ENCODE assay signal across 15 cellular contexts in the genomic region with DNA sequence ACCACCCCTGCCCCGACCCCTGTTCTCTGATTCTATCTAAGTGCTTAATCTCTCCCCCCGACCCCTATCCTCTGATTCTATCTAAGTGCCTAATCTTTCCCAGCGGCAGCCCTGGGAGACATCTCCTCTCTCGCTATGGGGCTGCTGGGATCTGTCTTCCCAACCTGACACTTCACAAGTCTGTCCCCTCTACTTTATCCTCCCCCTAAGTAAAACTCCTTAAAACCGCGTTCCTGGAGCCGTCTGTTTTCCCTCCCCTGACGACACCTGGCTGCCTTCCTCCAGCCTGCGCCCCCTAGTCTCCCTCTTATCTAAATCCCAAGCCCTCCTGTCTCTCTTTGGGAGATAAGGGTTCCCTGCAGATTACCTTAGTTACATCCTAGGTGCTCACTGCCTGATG. TPM values are rescaled to one million over a fixed set of nuclear protein-coding genes. Genes with fewer than 3 reads are reported as not detected.
DNase-seq lines count a peak whose midpoint lies in the region; ATAC-seq, FAIRE-seq and TF ChIP-seq lines count a peak whose summit lies in the region.
"Had no signal": no experiment of that assay in that cellular context is flagged by ENCODE, and none has a peak within 500 bp of the region (broad histone marks: within the 10 kb centered on the region; RNA-seq: fewer than 3 reads in every experiment).

No MANE protein-coding gene starts in this region.

- no peak overlapping the region for H2AK5ac ChIP-seq in H1 (ENCODE audit: low read depth, low read length)

- no peaks in the 10 kb centered on the region for H3K9me3 Mint-ChIP-seq in type B pancreatic cell
- H3K9me3 Mint-ChIP-seq: CD8-positive, alpha-beta T cell had no signal

- H3K4me1 ChIP-seq in OCI-LY3 (ENCODE audit: low read length) (peaks cover 31% of the 10 kb centered on the region), H1 (replicated peaks in 1 of 4; ENCODE audit: control insufficient read depth in 3 of 4, insufficient read depth in 4 of 4, low read length in 3 of 4) (peaks cover 0 to 7% (median 0%) of the 10 kb centered on the region in 4 experiments; a peak in 4 of 7 replicates)

- H3K4me3 Mint-ChIP-seq in type B pancreatic cell, result peak overlapping the region; percentile 7
- H3K4me3 Mint-ChIP-seq: CD8-positive, alpha-beta T cell had no signal

- H3K27me3 ChIP-seq in OCI-LY3 (ENCODE audit: low read depth, low read length) (no peaks in the 10 kb centered on the region), H1 (replicated peaks in 1 of 4; ENCODE audit: control insufficient read depth in 3 of 4, extremely low read depth in 1 of 4, insufficient read depth in 3 of 4, low read length in 3 of 4) (no peaks in the 10 kb centered on the region)
- H3K27me3 ChIP-seq: MG63 had no signal

- TF ChIP-seq POLR2A in H1 (IDR thresholded peaks at IDR 0.05; ENCODE audit: control extremely low read depth in 1 of 2, low read depth in 2 of 2, low read length in 2 of 2), result no peak

- H3K9me3 ChIP-seq in OCI-LY3 (ENCODE audit: insufficient read depth, low read length) (no peaks in the 10 kb centered on the region), H1 (ENCODE audit: insufficient read depth in 2 of 2, low read depth in 1 of 2, low read length in 1 of 2) (no peaks in the 10 kb centered on the region)
- H3K9me3 ChIP-seq: MG63 had no signal

- TF ChIP-seq CTCF in OCI-LY3 (IDR thresholded peaks at IDR 0.05; ENCODE audit: low read depth, low read length) (no peak), H1 (IDR thresholded peaks at IDR 0.05; ENCODE audit: control extremely low read depth in 1 of 3, insufficient read depth in 1 of 3, low read depth in 1 of 3, low read length in 3 of 3) (no peak), type B pancreatic cell (conservative IDR thresholded peaks at IDR 0.05) (no peak)

- no peak overlapping the region for H2BK15ac ChIP-seq in H1 (ENCODE audit: low read length)

- DNase-seq in NCI-H524 (lab: John Stamatoyannopoulos, UW) (peak; percentile 33 to 54), NCI-H524 treated with DMSO at 0.1 percent for 48 hours (lab: John Stamatoyannopoulos, UW) (no peak), H1 (ENCODE audit: low read depth in 1 of 2, low spot score in 2 of 2) (no peak), type B pancreatic cell (ENCODE audit: extremely low spot score, unreplicated experiment) (no peak), left lobe of liver (ENCODE audit: low spot score) (no peak), T-helper 9 cell (no peak), NCI-H1930 (lab: John Stamatoyannopoulos, UW) (no peak)
- DNase-seq: 8988T; CD8-positive, alpha-beta T cell; DMS79; MG63; NCI-H1092; NCI-H345; NCI-H69 had no signal

- no peaks in the 10 kb centered on the region for H3K23me2 ChIP-seq in H1 (ENCODE audit: low read depth, low read length)

- H2BK5ac ChIP-seq in H1 (ENCODE audit: low read depth, low read length), result no peak overlapping the region

- no peak overlapping the region for H3K27ac Mint-ChIP-seq in type B pancreatic cell
- H3K27ac Mint-ChIP-seq: CD8-positive, alpha-beta T cell had no signal

- no peak overlapping the region for H2BK120ac ChIP-seq in H1 (replicated peaks; ENCODE audit: low read depth, low read length)

- 69% methylated on average over 9 of the region's 9 CpGs; no CpG with 5 or more reads in 1 of the 2 experiments for WGBS in H1 (ENCODE audit: extremely low coverage in 1 of 2, insufficient coverage in 1 of 2, insufficient read length in 1 of 2, insufficient replicate concordance in 2 of 2, low coverage in 1 of 2, low lambda C conversion rate in 2 of 2, missing lambda C conversion rate in 1 of 2), 2 experiments

- H4K20me1 ChIP-seq in OCI-LY3 (ENCODE audit: insufficient read depth, low read length), result no peaks in the 10 kb centered on the region
- no peaks in the 10 kb centered on the region for H4K20me1 ChIP-seq in H1 (replicated peaks in 1 of 2; ENCODE audit: control insufficient read depth in 1 of 2, insufficient read depth in 2 of 2, low read length in 2 of 2)

- H3K56ac ChIP-seq in H1 (replicated peaks; ENCODE audit: insufficient read length, low read depth, low read length), result no peak overlapping the region

- no peak overlapping the region; the same call in 1 of the 2 replicates for H3K18ac ChIP-seq in H1 (ENCODE audit: extremely low read depth, low read length)

- TF ChIP-seq EP300 in H1 (IDR thresholded peaks at IDR 0.05; ENCODE audit: borderline replicate concordance in 1 of 2, low read depth in 2 of 2, low read length in 2 of 2), result no peak

- no peak overlapping the region for H4K91ac ChIP-seq in H1 (replicated peaks; ENCODE audit: insufficient read length, low read length)

- CTCF ChIA-PET in H1 (lab: Charles Lee; ENCODE audit: partially characterized antibody), result interaction anchor here (0.6 to 1.2 kb wide), 4 partner anchors 27 to 211 kb away, joined by 3 to 10 read pairs (median 4); no protein-coding TSS in a partner anchor

- no peak overlapping the region for H3K4me3 ChIP-seq in OCI-LY3 (ENCODE audit: low read length)
- no peak overlapping the region for H3K4me3 ChIP-seq in H1 (ENCODE audit: extremely low read depth in 1 of 4, insufficient read depth in 2 of 4, low read depth in 3 of 4, low read length in 4 of 4)
- H3K4me3 ChIP-seq: MG63 had no signal

- POLR2A ChIA-PET in H1 (lab: Charles Lee; ENCODE audit: partially characterized antibody), result interaction anchor here (0.9 kb wide), 1 partner anchor 10 kb away, joined by 3 read pairs; no protein-coding TSS in a partner anchor

- H3K27ac ChIP-seq in OCI-LY3 (ENCODE audit: low read length), result no peak overlapping the region
- no peak overlapping the region for H3K27ac ChIP-seq in H1 (ENCODE audit: low read depth, low read length)

- no peak for TF ChIP-seq RAD21 in H1 (IDR thresholded peaks at IDR 0.05 in 1 of 2, conservative IDR thresholded peaks at IDR 0.05 in 1 of 2; ENCODE audit: low read depth in 2 of 2, low read length in 2 of 2)

- H3K79me1 ChIP-seq in H1 (ENCODE audit: low read depth, low read length), result no peaks in the 10 kb centered on the region

- no peak overlapping the region for H4K5ac ChIP-seq in H1 (ENCODE audit: insufficient read length, low read depth, low read length)

- no peak for FAIRE-seq in H1 (lab: Jason Lieb, UNC)

- peaks cover 27% of the 10 kb centered on the region for H3K4me1 Mint-ChIP-seq in type B pancreatic cell (ENCODE audit: unreplicated experiment)

- H3K14ac ChIP-seq in H1 (ENCODE audit: insufficient read length), result no peak overlapping the region

- H2BK12ac ChIP-seq in H1 (ENCODE audit: low read depth, low read length), result 0 out of 2 replicates have a peak overlapping the region, but pooled peaks have one; percentile 60

- H3K4me2 ChIP-seq in OCI-LY3 (ENCODE audit: low read length) (peak overlapping the region; percentile 39; the same call in 1 of the 2 replicates), H1 (ENCODE audit: insufficient read depth in 1 of 2, low read depth in 2 of 2, low read length in 2 of 2) (no peak overlapping the region)

- H3K9ac ChIP-seq in OCI-LY3 (ENCODE audit: low read length) (no peak overlapping the region), H1 (replicated peaks in 1 of 4; ENCODE audit: extremely low read depth in 1 of 4, low read depth in 3 of 4, low read length in 3 of 4) (no peak overlapping the region)

- H3K23ac ChIP-seq in H1 (ENCODE audit: insufficient read length), result no peak overlapping the region

- H3K36me3 ChIP-seq in OCI-LY3 (replicated peaks; ENCODE audit: low read depth, low read length) (no peaks in the 10 kb centered on the region), H1 (ENCODE audit: control insufficient read depth in 2 of 4, insufficient read depth in 4 of 4, low read length in 3 of 4) (no peaks in the 10 kb centered on the region; a peak in 1 of 8 replicates)
- H3K36me3 ChIP-seq: MG63 had no signal

- H2BK20ac ChIP-seq in H1 (ENCODE audit: low read length), result no peak overlapping the region

- no peaks in the 10 kb centered on the region for H3K27me3 Mint-ChIP-seq in type B pancreatic cell

- H3K36me3 Mint-ChIP-seq in type B pancreatic cell, result no peaks in the 10 kb centered on the region
- H3K36me3 Mint-ChIP-seq: CD8-positive, alpha-beta T cell had no signal

- H2AFZ ChIP-seq in OCI-LY3 (ENCODE audit: low read depth, low read length) (no peak overlapping the region), H1 (ENCODE audit: low read length) (no peak overlapping the region)

- H4K8ac ChIP-seq in H1 (ENCODE audit: extremely low read depth, insufficient read depth, low read length), result no peak overlapping the region

- H3K79me2 ChIP-seq in OCI-LY3 (ENCODE audit: low read length) (no peaks in the 10 kb centered on the region), H1 (ENCODE audit: control insufficient read depth in 1 of 2, insufficient read depth in 2 of 2, low read length in 2 of 2) (no peaks in the 10 kb centered on the region)

- no peak overlapping the region for H3K4ac ChIP-seq in H1 (replicated peaks; ENCODE audit: insufficient read length, low read depth, low read length)

- ATAC-seq in left lobe of liver, result no peak
- ATAC-seq: CD8-positive, alpha-beta T cell had no signal

TF ChIP-seq in H1, 55 proteins besides CTCF, POLR2A, EP300 and RAD21 (continues in another document):
- TF ChIP-seq RFX5 (IDR thresholded peaks at IDR 0.05; ENCODE audit: borderline replicate concordance, low read depth, low read length) (no peak), TAF7 (optimal IDR thresholded peaks at IDR 0.05; ENCODE audit: borderline replicate concordance, low read depth, low read length) (no peak), RBBP5 (IDR thresholded peaks at IDR 0.05; ENCODE audit: borderline replicate concordance, low read depth, low read length) (no peak), BACH1 (IDR thresholded peaks at IDR 0.05; ENCODE audit: low read length) (no peak), BCL11A (IDR thresholded peaks at IDR 0.05; ENCODE audit: low read depth in 2 of 2, low read length in 2 of 2) (no peak), CBX8 (IDR thresholded peaks at IDR 0.05; ENCODE audit: borderline replicate concordance, low read depth, low read length) (no peak), TBP (IDR thresholded peaks at IDR 0.05; ENCODE audit: low read depth, low read length) (no peak), ASH2L (IDR thresholded peaks at IDR 0.05; ENCODE audit: low read length) (no peak)

RNA-seq across cellular contexts. Expression of a gene that starts 30.5 kb away (rescaled TPM):
- total RNA-seq in H1 (2021; fragmentation: NEBNext Ultra II Directional; extraction: Animal tissue kit (Norgen Biotek cat#: 25700)), result 15.7 and 17.2 TPM in 2 replicates
- polyA plus RNA-seq in H1 (2011; rRNA removed), result 15.8 and 23.8 TPM in 2 replicates
- 10.4 TPM for polyA plus RNA-seq in H1 (2011; cell fraction: cytosol; rRNA removed)
- 15.7 TPM for polyA plus RNA-seq in H1 (2011; cell fraction: nucleus; rRNA removed)
- 7.6 to 17.8 TPM (median 13.6 TPM) in 4 replicates for polyA plus RNA-seq in H1 (2012, experiment 1 of 2)
- 8.3 TPM for polyA plus RNA-seq in H1 (2012, experiment 2 of 2)
- polyA plus RNA-seq in H1 (2013, experiment 1 of 2), result 15.2 TPM
- 16.6 TPM for polyA plus RNA-seq in H1 (2013, experiment 2 of 2)
- 22.7 and 23.1 TPM in 2 replicates for polyA minus RNA-seq in H1 (2011; rRNA and poly(A)+ RNA removed)
- polyA minus RNA-seq in H1 (2011; cell fraction: cytosol; rRNA and poly(A)+ RNA removed), result 16.6 TPM
- 15.3 TPM for polyA minus RNA-seq in H1 (2011; cell fraction: nucleus; rRNA and poly(A)+ RNA removed)
- total RNA-seq in type B pancreatic cell (ENCODE audit: low replicate concordance) (40.3 and 44.6 TPM in 2 replicates), left lobe of liver (0.38 TPM)
- total RNA-seq: CD8-positive, alpha-beta T cell had no signal

Comparison
In these comparisons a context has a peak if more than half of its experiments do, and no peak if none do; other contexts are left out.
1. DNase-seq: peak in NCI-H524 (2 of 2); none in NCI-H524 treated with DMSO at 0.1 percent for 48 hours (single experiment), H1 (0 of 2), type B pancreatic cell (single experiment), left lobe of liver (single experiment), T-helper 9 cell (single experiment) and NCI-H1930 (0 of 2).
2. RNA of a gene that starts 30.5 kb away (total RNA-seq): 40.3 to 44.6 TPM in type B pancreatic cell and 15.7 to 17.2 TPM in H1; 0.38 TPM in left lobe of liver (single experiment); every median in the first group is over 10 times any median in the second.